In genomic region chr7:99451936-99452335, GRCh38 we compare ENCODE assay signal across 1 cellular context.
TF ChIP-seq lines count a peak whose summit lies in the region.

No MANE protein-coding gene starts in this region.

TF ChIP-seq in HepG2, 621 proteins besides CTCF, POLR2A, EP300 and RAD21:
- TF ChIP-seq MXD3 (CRISPR knock-in tag; IDR thresholded peaks at IDR 0.05): no peak
- TF ChIP-seq EHMT2 (IDR thresholded peaks at IDR 0.05; ENCODE audit: borderline replicate concordance, low read depth, low read length): no peak
- TF ChIP-seq ZNF264 (CRISPR knock-in tag; IDR thresholded peaks at IDR 0.05): no peak
- TF ChIP-seq JUNB (CRISPR knock-in tag; IDR thresholded peaks at IDR 0.05; ENCODE audit: borderline replicate concordance): 0 out of 2 replicates have a peak, but pooled peaks have one; percentile 13
- TF ChIP-seq, protein P1, sequence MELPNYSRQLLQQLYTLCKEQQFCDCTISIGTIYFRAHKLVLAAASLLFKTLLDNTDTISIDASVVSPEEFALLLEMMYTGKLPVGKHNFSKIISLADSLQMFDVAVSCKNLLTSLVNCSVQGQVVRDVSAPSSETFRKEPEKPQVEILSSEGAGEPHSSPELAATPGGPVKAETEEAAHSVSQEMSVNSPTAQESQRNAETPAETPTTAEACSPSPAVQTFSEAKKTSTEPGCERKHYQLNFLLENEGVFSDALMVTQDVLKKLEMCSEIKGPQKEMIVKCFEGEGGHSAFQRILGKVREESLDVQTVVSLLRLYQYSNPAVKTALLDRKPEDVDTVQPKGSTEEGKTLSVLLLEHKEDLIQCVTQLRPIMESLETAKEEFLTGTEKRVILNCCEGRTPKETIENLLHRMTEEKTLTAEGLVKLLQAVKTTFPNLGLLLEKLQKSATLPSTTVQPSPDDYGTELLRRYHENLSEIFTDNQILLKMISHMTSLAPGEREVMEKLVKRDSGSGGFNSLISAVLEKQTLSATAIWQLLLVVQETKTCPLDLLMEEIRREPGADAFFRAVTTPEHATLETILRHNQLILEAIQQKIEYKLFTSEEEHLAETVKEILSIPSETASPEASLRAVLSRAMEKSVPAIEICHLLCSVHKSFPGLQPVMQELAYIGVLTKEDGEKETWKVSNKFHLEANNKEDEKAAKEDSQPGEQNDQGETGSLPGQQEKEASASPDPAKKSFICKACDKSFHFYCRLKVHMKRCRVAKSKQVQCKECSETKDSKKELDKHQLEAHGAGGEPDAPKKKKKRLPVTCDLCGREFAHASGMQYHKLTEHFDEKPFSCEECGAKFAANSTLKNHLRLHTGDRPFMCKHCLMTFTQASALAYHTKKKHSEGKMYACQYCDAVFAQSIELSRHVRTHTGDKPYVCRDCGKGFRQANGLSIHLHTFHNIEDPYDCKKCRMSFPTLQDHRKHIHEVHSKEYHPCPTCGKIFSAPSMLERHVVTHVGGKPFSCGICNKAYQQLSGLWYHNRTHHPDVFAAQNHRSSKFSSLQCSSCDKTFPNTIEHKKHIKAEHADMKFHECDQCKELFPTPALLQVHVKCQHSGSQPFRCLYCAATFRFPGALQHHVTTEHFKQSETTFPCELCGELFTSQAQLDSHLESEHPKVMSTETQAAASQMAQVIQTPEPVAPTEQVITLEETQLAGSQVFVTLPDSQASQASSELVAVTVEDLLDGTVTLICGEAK (IDR thresholded peaks at IDR 0.05): no peak
- TF ChIP-seq, protein P1 (CRISPR knock-in tag; IDR thresholded peaks at IDR 0.05): no peak
- no peak for TF ChIP-seq PHF5A (CRISPR knock-in tag; IDR thresholded peaks at IDR 0.05; ENCODE audit: low read depth, unreplicated experiment)
- TF ChIP-seq RBM22 (optimal IDR thresholded peaks at IDR 0.05; ENCODE audit: low read length): peak; percentile 40
